13 cellular contexts compared by ENCODE assay signal in genomic region chr1:246142320-246142893, GRCh38.
DNase-seq lines count a peak whose midpoint lies in the region; ATAC-seq, FAIRE-seq and TF ChIP-seq lines count a peak whose summit lies in the region.
"Had no signal": no experiment of that assay in that cellular context is flagged by ENCODE, and none has a peak within 500 bp of the region (broad histone marks: within the 10 kb centered on the region; RNA-seq: fewer than 3 reads in every experiment).

No MANE protein-coding gene starts in this region.

- DNase-seq in HepG2 (ENCODE audit: low spot score) (no peak), right lobe of liver (no peak), fibroblast of villous mesenchyme (ENCODE audit: low read depth) (peak; percentile 89)
- DNase-seq in stimulated activated naive CD4-positive, alpha-beta T cell (lab: John Stamatoyannopoulos, UW), result no peak
- DNase-seq: AML-193, NCI-H2171 treated with DMSO at 0.1 percent for 48 hours had no signal

- POLR2A ChIA-PET in HepG2 (lab: Yijun Ruan, JAX), result no interaction called here

- no peak overlapping the region for H3K27ac Mint-ChIP-seq in activated T-helper 17 cell treated with anti-CD3 and anti-CD28 coated beads, Interleukin-2, amount 50 U/mL, for 72 hours
- H3K27ac Mint-ChIP-seq: activated naive CD8-positive, alpha-beta T cell had no signal

- H3K4me1 Mint-ChIP-seq in activated T-helper 17 cell treated with anti-CD3 and anti-CD28 coated beads, Interleukin-2, amount 50 U/mL, for 72 hours, result peaks cover 6% of the 10 kb centered on the region

- ATAC-seq in HepG2 (no peak), right lobe of liver (no peak), HG02981 (IDR thresholded peaks at IDR 0.05; ENCODE audit: unreplicated experiment) (no peak), HG02642 (IDR thresholded peaks at IDR 0.05; ENCODE audit: poor library complexity, unreplicated experiment) (no peak), GM19467 (IDR thresholded peaks at IDR 0.05; ENCODE audit: unreplicated experiment) (no peak)
- ATAC-seq in activated T-helper 17 cell treated with anti-CD3 and anti-CD28 coated beads, Interleukin-2, amount 50 U/mL, for 72 hours (replicated peaks), result peak; percentile 33

- in situ Hi-C loops in HepG2 (cut with HindIII; ENCODE audit: extremely low pct_ligation_motif_present, low pct_unique_long_range_greater_than_20kb), result no loop called here

- no peaks in the 10 kb centered on the region for H3K27me3 ChIP-seq in HepG2 (ENCODE audit: control insufficient read depth in 1 of 2, insufficient read depth in 2 of 2, low read length in 2 of 2)
- H3K27me3 ChIP-seq in right lobe of liver, result no peaks in the 10 kb centered on the region

- H3K4me3 ChIP-seq in HepG2 (replicated peaks in 1 of 3; ENCODE audit: insufficient read depth in 1 of 3, low read depth in 2 of 3, low read length in 3 of 3), result no peak overlapping the region
- no peak overlapping the region for H3K4me3 ChIP-seq in right lobe of liver
- no peak overlapping the region for H3K4me3 ChIP-seq in fibroblast of villous mesenchyme (ENCODE audit: low read depth, low read length)
- H3K4me3 ChIP-seq: lung had no signal

- H3K27me3 Mint-ChIP-seq in activated T-helper 17 cell treated with anti-CD3 and anti-CD28 coated beads, Interleukin-2, amount 50 U/mL, for 72 hours, result no peaks in the 10 kb centered on the region
- H3K27me3 Mint-ChIP-seq: activated naive CD8-positive, alpha-beta T cell had no signal

- no peak overlapping the region for H3K4me2 ChIP-seq in HepG2 (ENCODE audit: low read depth, low read length)

- TF ChIP-seq EP300 in HepG2 (IDR thresholded peaks at IDR 0.05; ENCODE audit: low read depth in 2 of 2, low read length in 2 of 2) (no peak), HepG2 (CRISPR knock-in tag; IDR thresholded peaks at IDR 0.05; ENCODE audit: borderline replicate concordance) (no peak)

- H2AFZ ChIP-seq in HepG2 (ENCODE audit: low read length), result no peak overlapping the region

- H3K27ac ChIP-seq in HepG2 (ENCODE audit: extremely low read length, insufficient read depth, low read length), result no peak overlapping the region
- no peak overlapping the region for H3K27ac ChIP-seq in right lobe of liver

- H3K4me3 Mint-ChIP-seq in activated T-helper 17 cell treated with anti-CD3 and anti-CD28 coated beads, Interleukin-2, amount 50 U/mL, for 72 hours, result no peak overlapping the region
- H3K4me3 Mint-ChIP-seq: activated naive CD8-positive, alpha-beta T cell had no signal

- peaks cover 3% of the 10 kb centered on the region for H3K9me3 Mint-ChIP-seq in activated T-helper 17 cell treated with anti-CD3 and anti-CD28 coated beads, Interleukin-2, amount 50 U/mL, for 72 hours

- no peak for TF ChIP-seq RAD21 in HepG2 (CRISPR knock-in tag; IDR thresholded peaks at IDR 0.05)

- intact Hi-C loops in HepG2 (cut with micrococcal nuclease; ENCODE audit: unreplicated experiment) (no loop called here), right lobe of liver (cut with DNase I) (no loop called here)

- TF ChIP-seq POLR2A in HepG2 (IDR thresholded peaks at IDR 0.05; ENCODE audit: insufficient read depth in 1 of 2, low read depth in 2 of 2, low read length in 2 of 2) (no peak), right lobe of liver (IDR thresholded peaks at IDR 0.05) (no peak)

- FAIRE-seq in HepG2 (lab: Jason Lieb, UNC), result no peak
- FAIRE-seq: frontal cortex had no signal

- WGBS in HepG2 (ENCODE audit: low lambda C conversion rate), result 90% methylated on average over 10 of the region's 10 CpGs
- WGBS in right lobe of liver (ENCODE audit: insufficient coverage, low coverage, low lambda C conversion rate, missing lambda C conversion rate), result 87% methylated on average over 10 of the region's 10 CpGs

- H3K36me3 ChIP-seq in HepG2 (replicated peaks in 1 of 2; ENCODE audit: control insufficient read depth in 1 of 2, insufficient read depth in 2 of 2, low read length in 2 of 2) (no peaks in the 10 kb centered on the region), right lobe of liver (no peaks in the 10 kb centered on the region)

- no peaks in the 10 kb centered on the region for H4K20me1 ChIP-seq in HepG2 (ENCODE audit: insufficient read depth, low read length)

- no peaks in the 10 kb centered on the region for H3K79me2 ChIP-seq in HepG2 (ENCODE audit: insufficient read depth, low read length)

- no peak overlapping the region for H3K9ac ChIP-seq in HepG2 (ENCODE audit: insufficient read depth, low read depth, low read length)

- H3K4me1 ChIP-seq in HepG2 (ENCODE audit: insufficient read depth, low read length), result no peaks in the 10 kb centered on the region
- H3K4me1 ChIP-seq in right lobe of liver, result no peaks in the 10 kb centered on the region

- no peaks in the 10 kb centered on the region for H3K36me3 Mint-ChIP-seq in activated T-helper 17 cell treated with anti-CD3 and anti-CD28 coated beads, Interleukin-2, amount 50 U/mL, for 72 hours (ENCODE audit: low read depth)

- CTCF ChIA-PET in HepG2 (lab: Yijun Ruan, JAX; ENCODE audit: low intra/inter-chr PET ratio, low total read pairs), result no interaction called here

- TF ChIP-seq CTCF in HepG2 (CRISPR knock-in tag; IDR thresholded peaks at IDR 0.05), result no peak
- no peak for TF ChIP-seq CTCF in right lobe of liver (IDR thresholded peaks at IDR 0.05)
- TF ChIP-seq CTCF in fibroblast of villous mesenchyme (IDR thresholded peaks at IDR 0.05; ENCODE audit: insufficient read depth, low read depth, low read length), result no peak

- H3K9me3 ChIP-seq in HepG2 (ENCODE audit: low read length) (no peaks in the 10 kb centered on the region), right lobe of liver (no peaks in the 10 kb centered on the region)

- BruUV-seq in HepG2 (replicated peaks; lab: Mats Ljungman, UMichigan), result no TSS peak

TF ChIP-seq in HepG2, 621 proteins besides CTCF, POLR2A, EP300 and RAD21:
- no peak for TF ChIP-seq ZNF260 (CRISPR knock-in tag; IDR thresholded peaks at IDR 0.05; ENCODE audit: borderline replicate concordance, low read depth)
- TF ChIP-seq MAFK (conservative IDR thresholded peaks at IDR 0.05 in 1 of 2, IDR thresholded peaks at IDR 0.05 in 1 of 2; ENCODE audit: low read length in 2 of 2), result peak in 1 of 2 experiments; percentile 38; a peak in 2 of 4 replicates
- 0 out of 2 replicates have a peak, but pooled peaks have one; percentile 20 for TF ChIP-seq FOSL2 (CRISPR knock-in tag; IDR thresholded peaks at IDR 0.05)
